Comparison of ENCODE assay signal across 10 cellular contexts in the genomic region with DNA sequence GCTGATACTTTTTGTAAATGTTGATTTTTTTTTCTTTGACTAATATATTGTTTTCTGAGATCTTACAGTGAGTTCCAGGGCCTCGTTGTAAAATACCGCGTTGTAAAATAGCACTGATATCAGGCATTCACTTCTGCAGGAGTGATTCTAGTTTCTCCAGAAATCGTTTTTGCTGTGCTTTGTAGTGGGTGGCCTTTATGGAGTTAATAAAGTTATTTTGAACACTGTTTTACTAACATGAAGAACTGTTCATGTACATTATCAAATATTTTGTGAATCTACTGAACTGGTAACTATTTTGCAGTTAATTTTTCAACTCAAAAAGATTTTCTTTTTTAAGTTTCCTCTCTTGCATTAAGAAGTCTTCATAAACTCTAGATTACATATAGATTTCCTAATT. TPM values are rescaled to one million over a fixed set of nuclear protein-coding genes. Genes with fewer than 3 reads are reported as not detected.
DNase-seq lines count a peak whose midpoint lies in the region; ATAC-seq lines count a peak whose summit lies in the region.
"Had no signal": no experiment of that assay in that cellular context is flagged by ENCODE, and none has a peak within 500 bp of the region (broad histone marks: within the 10 kb centered on the region; RNA-seq: fewer than 3 reads in every experiment).

No MANE protein-coding gene starts in this region.

- no peak for ATAC-seq in naive thymus-derived CD8-positive, alpha-beta T cell
- no peak for ATAC-seq in GM21737 (IDR thresholded peaks at IDR 0.05; ENCODE audit: unreplicated experiment)

- POLR2A ChIA-PET in naive thymus-derived CD8-positive, alpha-beta T cell (lab: Charles Lee): interaction anchor here (0.9 to 1.9 kb wide), 5 partner anchors 21 to 332 kb away, joined by 3 to 12 read pairs (median 8); a partner anchor contains a TSS

- peaks cover 9% of the 10 kb centered on the region for H3K9me3 Mint-ChIP-seq in activated naive CD8-positive, alpha-beta T cell treated with anti-CD3 and anti-CD28 coated beads for 36 hours
- peaks cover 0 to 13% (median 9%) of the 10 kb centered on the region in 9 donors for H3K9me3 Mint-ChIP-seq in naive thymus-derived CD8-positive, alpha-beta T cell

- peaks cover 31% of the 10 kb centered on the region for H3K4me1 Mint-ChIP-seq in activated naive CD8-positive, alpha-beta T cell treated with anti-CD3 and anti-CD28 coated beads for 36 hours
- H3K4me1 Mint-ChIP-seq in naive thymus-derived CD8-positive, alpha-beta T cell: peaks cover 15 to 46% (median 43%) of the 10 kb centered on the region in 4 donors

- peak overlapping the region; percentile 98 for H3K27ac Mint-ChIP-seq in activated naive CD8-positive, alpha-beta T cell treated with anti-CD3 and anti-CD28 coated beads for 36 hours
- H3K27ac Mint-ChIP-seq in naive thymus-derived CD8-positive, alpha-beta T cell: peak overlapping the region; percentile 97 to 100 (median 98)

- H3K36me3 ChIP-seq in BLaER1 treated with 17β-estradiol and CSF1 and Interleukin-3, amounts not matched to agents 10 nM and 100 nM: peaks cover 25 to 38% (median 28%) of the 10 kb centered on the region in 11 experiments
- peaks cover 10% of the 10 kb centered on the region for H3K36me3 ChIP-seq in HUES48 (ENCODE audit: control insufficient read depth, insufficient read depth, low read length)

- peak overlapping the region; percentile 77 to 98 (median 87) for H3K4me2 ChIP-seq in BLaER1 treated with 17β-estradiol and CSF1 and Interleukin-3, amounts not matched to agents 10 nM and 100 nM

- no peak for DNase-seq in activated naive CD8-positive, alpha-beta T cell treated with anti-CD3 and anti-CD28 coated beads for 36 hours
- no peak for DNase-seq in naive thymus-derived CD8-positive, alpha-beta T cell
- DNase-seq in mesenteric fat pad (ENCODE audit: low spot score): no peak
- no peak for DNase-seq in NCI-H2107 (lab: John Stamatoyannopoulos, UW)
- DNase-seq in central memory CD4-positive, alpha-beta T cell: no peak
- DNase-seq: erythroblast had no signal

- peaks cover 12 to 35% (median 15%) of the 10 kb centered on the region in 11 experiments; a peak in 19 of 22 replicates for H3K9me3 ChIP-seq in BLaER1 treated with 17β-estradiol and CSF1 and Interleukin-3, amounts not matched to agents 10 nM and 100 nM (replicated peaks in 1 of 11)
- peaks cover 23% of the 10 kb centered on the region for H3K9me3 ChIP-seq in HUES48 (ENCODE audit: control insufficient read depth, insufficient read depth, low read length)

- H3K4me1 ChIP-seq in BLaER1 treated with 17β-estradiol and CSF1 and Interleukin-3, amounts not matched to agents 10 nM and 100 nM: peaks cover 27 to 40% (median 31%) of the 10 kb centered on the region in 10 experiments
- peaks cover 4% of the 10 kb centered on the region; the same call in 1 of the 2 replicates for H3K4me1 ChIP-seq in HUES48 (ENCODE audit: control insufficient read depth, insufficient read depth, low read length)

- H3K27ac ChIP-seq in BLaER1 treated with 17β-estradiol and CSF1 and Interleukin-3, amounts not matched to agents 10 nM and 100 nM: peak overlapping the region in 10 of 11 experiments; percentile 88 to 98 (median 91); a peak in 18 of 22 replicates
- H3K27ac ChIP-seq in HUES48 (ENCODE audit: low read depth, low read length): no peak overlapping the region

- peak overlapping the region; percentile 87 to 98 (median 95); a peak in 20 of 22 replicates for H3K9ac ChIP-seq in BLaER1 treated with 17β-estradiol and CSF1 and Interleukin-3, amounts not matched to agents 10 nM and 100 nM
- no peak overlapping the region for H3K9ac ChIP-seq in HUES48 (ENCODE audit: low read depth, low read length)

- H3K4me3 Mint-ChIP-seq in activated naive CD8-positive, alpha-beta T cell treated with anti-CD3 and anti-CD28 coated beads for 36 hours: peak overlapping the region; percentile 93
- H3K4me3 Mint-ChIP-seq in naive thymus-derived CD8-positive, alpha-beta T cell: peak overlapping the region; percentile 91 to 98 (median 96)

- H4K20me1 ChIP-seq in BLaER1 treated with 17β-estradiol and CSF1 and Interleukin-3, amounts not matched to agents 10 nM and 100 nM: peaks cover 0 to 17% (median 3%) of the 10 kb centered on the region in 11 experiments; a peak in 8 of 22 replicates

- H3K36me3 Mint-ChIP-seq in activated naive CD8-positive, alpha-beta T cell treated with anti-CD3 and anti-CD28 coated beads for 36 hours: peaks cover 40% of the 10 kb centered on the region
- H3K36me3 Mint-ChIP-seq in naive thymus-derived CD8-positive, alpha-beta T cell: peaks cover 14 to 44% (median 31%) of the 10 kb centered on the region in 3 donors

- peak overlapping the region; percentile 81 to 90 (median 86) for H3K4me3 ChIP-seq in BLaER1 treated with 17β-estradiol and CSF1 and Interleukin-3, amounts not matched to agents 10 nM and 100 nM
- H3K4me3 ChIP-seq in HUES48 (ENCODE audit: low read depth, low read length): peak overlapping the region; percentile 94

- H3K27me3 ChIP-seq in BLaER1 treated with 17β-estradiol and CSF1 and Interleukin-3, amounts not matched to agents 10 nM and 100 nM: no peaks in the 10 kb centered on the region
- H3K27me3 ChIP-seq in HUES48 (ENCODE audit: control insufficient read depth, insufficient read depth, low read length): no peaks in the 10 kb centered on the region
- H3K27me3 ChIP-seq: upper lobe of left lung had no signal

- no peaks in the 10 kb centered on the region for H3K27me3 Mint-ChIP-seq in activated naive CD8-positive, alpha-beta T cell treated with anti-CD3 and anti-CD28 coated beads for 36 hours
- H3K27me3 Mint-ChIP-seq in naive thymus-derived CD8-positive, alpha-beta T cell: no peaks in the 10 kb centered on the region

RNA-seq across cellular contexts. Expression of a gene that starts 1.0 kb away (rescaled TPM):
- 10 to 100 TPM; 30.9 to 31.3 TPM for total RNA-seq in activated naive CD8-positive, alpha-beta T cell treated with anti-CD3 and anti-CD28 coated beads for 36 hours
- 100 to 1,000 TPM; 140 to 147 TPM for total RNA-seq in naive thymus-derived CD8-positive, alpha-beta T cell
- polyA plus RNA-seq in naive thymus-derived CD8-positive, alpha-beta T cell: 10 to 100 TPM; 15.5 to 18.8 (median 17.7) TPM
- 14.0 TPM for total RNA-seq in mesenteric fat pad
